14 cellular contexts compared by ENCODE assay signal in the genomic region with DNA sequence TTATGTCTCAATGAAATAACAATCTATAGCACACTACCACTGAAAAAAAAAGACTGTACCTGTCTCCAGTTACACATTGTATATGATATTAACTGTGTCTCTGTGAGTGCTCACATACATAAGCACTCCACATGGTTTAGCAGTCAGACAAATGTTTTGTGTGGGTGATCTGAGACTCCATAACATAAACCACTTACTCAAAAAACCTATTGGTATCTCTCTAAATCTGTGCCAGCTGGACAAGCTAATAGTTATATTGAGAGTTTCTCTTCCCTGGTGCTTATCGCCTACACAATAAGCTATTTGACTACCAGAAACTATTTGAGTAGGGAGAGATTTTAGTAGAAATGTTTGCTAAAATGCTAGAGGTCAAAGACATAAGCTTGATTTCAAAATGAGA.
DNase-seq lines count a peak whose midpoint lies in the region; ATAC-seq and TF ChIP-seq lines count a peak whose summit lies in the region.
"Had no signal": no experiment of that assay in that cellular context is flagged by ENCODE, and none has a peak within 500 bp of the region (broad histone marks: within the 10 kb centered on the region; RNA-seq: fewer than 3 reads in every experiment).

No MANE protein-coding gene starts in this region.

- H3K27me3 ChIP-seq in left lung, result no peaks in the 10 kb centered on the region

- TF ChIP-seq CTCF in left lung (IDR thresholded peaks at IDR 0.05), result no peak

- H3K4me1 ChIP-seq in left lung, result peaks cover 0 to 13% of the 10 kb centered on the region in 2 donors

- H3K9me3 ChIP-seq in left lung, result no peaks in the 10 kb centered on the region
- H3K9me3 ChIP-seq: thoracic aorta had no signal

- no peak overlapping the region for H3K4me3 ChIP-seq in left lung
- H3K4me3 ChIP-seq: SK-N-MC, thoracic aorta had no signal

- no peak overlapping the region for H3K27ac ChIP-seq in left lung
- H3K27ac ChIP-seq: C4-2B, HL-60, SK-N-MC, thoracic aorta had no signal

- intact Hi-C loops in left lung (cut with DNase I), result no loop called here

- no peak for DNase-seq in left lung
- DNase-seq in NCI-H1436 (lab: John Stamatoyannopoulos, UW), result no peak
- no peak for DNase-seq in NCI-H748 treated with DMSO at 0.1 percent for 48 hours (lab: John Stamatoyannopoulos, UW)
- DNase-seq in stimulated activated naive CD4-positive, alpha-beta T cell treated with Interleukin-2 at 50 U/mL for 16 hours (lab: John Stamatoyannopoulos, UW), result no peak
- DNase-seq: NCI-H2107, small intestine had no signal

- ATAC-seq in GM18520 (IDR thresholded peaks at IDR 0.05; ENCODE audit: unreplicated experiment) (peak; percentile 47), GM21390 (IDR thresholded peaks at IDR 0.05; ENCODE audit: unreplicated experiment) (peak; percentile 67), HG02938 (IDR thresholded peaks at IDR 0.05; ENCODE audit: unreplicated experiment) (peak; percentile 79), HG03571 (IDR thresholded peaks at IDR 0.05; ENCODE audit: unreplicated experiment) (peak; percentile 57), left lung (no peak)

- H3K36me3 ChIP-seq in left lung, result no peaks in the 10 kb centered on the region
- H3K36me3 ChIP-seq: thoracic aorta had no signal
